ENCODE assay signal across 22 cellular contexts in genomic region chr18:76707534-76707933, GRCh38.
DNase-seq lines count a peak whose midpoint lies in the region; ATAC-seq and TF ChIP-seq lines count a peak whose summit lies in the region.
"Had no signal": no experiment of that assay in that cellular context is flagged by ENCODE, and none has a peak within 500 bp of the region (broad histone marks: within the 10 kb centered on the region; RNA-seq: fewer than 3 reads in every experiment).

No MANE protein-coding gene starts in this region.

- peaks cover 25% of the 10 kb centered on the region for H3K4me1 Mint-ChIP-seq in brain
- H3K4me1 Mint-ChIP-seq: B cell had no signal

- H3K9ac ChIP-seq in DND-41 (ENCODE audit: low read depth, low read length) (no peak overlapping the region), smooth muscle cell (ENCODE audit: low read depth) (no peak overlapping the region)

- peaks cover 3% of the 10 kb centered on the region for H3K4me1 ChIP-seq in DND-41 (ENCODE audit: insufficient read depth, low read length)
- H3K4me1 ChIP-seq in smooth muscle cell (ENCODE audit: low read depth) = no peaks in the 10 kb centered on the region
- H3K4me1 ChIP-seq in foreskin keratinocyte = no peaks in the 10 kb centered on the region
- H3K4me1 ChIP-seq: A549 had no signal

- no peaks in the 10 kb centered on the region for H3F3A ChIP-seq in smooth muscle cell (ENCODE audit: low read depth)

- H3K9me3 Mint-ChIP-seq in brain = peaks cover 0 to 12% (median 2%) of the 10 kb centered on the region in 5 experiments
- H3K9me3 Mint-ChIP-seq: HFFc6 had no signal

- H3K79me2 ChIP-seq in DND-41 (ENCODE audit: insufficient read depth, low read length) = no peaks in the 10 kb centered on the region
- H3K79me2 ChIP-seq in smooth muscle cell (ENCODE audit: low read depth) = no peaks in the 10 kb centered on the region

- DNase-seq in DND-41 (no peak), left kidney (ENCODE audit: low read depth, low spot score) (peak; percentile 87), smooth muscle cell (lab: John Stamatoyannopoulos, UW; ENCODE audit: unreplicated experiment) (no peak), NCI-H2227 treated with DMSO at 0.1 percent for 48 hours (lab: John Stamatoyannopoulos, UW) (no peak), NCI-H526 treated with DMSO at 0.1 percent for 48 hours (lab: John Stamatoyannopoulos, UW) (no peak), foreskin keratinocyte (no peak)
- DNase-seq: H9; HFFc6; MG63; NCI-H1417 treated with DMSO at 0.1 percent for 48 hours; NCI-H187 treated with DMSO at 0.1 percent for 48 hours; NCI-H510A; NCI-H748 treated with DMSO at 0.1 percent for 48 hours; NK-92 treated with Interleukin-12 subunit alpha and Interleukin-12 subunit beta, amount 100 ng/mL, for 24 hours; SHP77 treated with DMSO at 0.1 percent for 48 hours had no signal

- no peaks in the 10 kb centered on the region for H4K20me1 ChIP-seq in DND-41 (ENCODE audit: insufficient read depth, low read length)
- H4K20me1 ChIP-seq in smooth muscle cell (ENCODE audit: low read depth) = no peaks in the 10 kb centered on the region

- no peaks in the 10 kb centered on the region for H3K9me3 ChIP-seq in DND-41 (ENCODE audit: insufficient read depth, low read length, severe bottlenecking)
- no peaks in the 10 kb centered on the region for H3K9me3 ChIP-seq in smooth muscle cell (replicated peaks; ENCODE audit: low read depth)
- H3K9me3 ChIP-seq: A549, MG63 had no signal

- H3K4me3 ChIP-seq in DND-41 (ENCODE audit: low read depth in 1 of 2, low read length in 2 of 2) = no peak overlapping the region
- H3K4me3 ChIP-seq in smooth muscle cell = no peak overlapping the region
- H3K4me3 ChIP-seq: A549, K562, MG63 had no signal

- TF ChIP-seq CTCF in DND-41 (IDR thresholded peaks at IDR 0.05; ENCODE audit: borderline replicate concordance, extremely low read depth, low read length, poor library complexity, severe bottlenecking) (no peak), brain (conservative IDR thresholded peaks at IDR 0.05) (no peak), smooth muscle cell (IDR thresholded peaks at IDR 0.05; ENCODE audit: borderline replicate concordance, insufficient read depth, poor library complexity, severe bottlenecking) (no peak), foreskin keratinocyte (conservative IDR thresholded peaks at IDR 0.05) (no peak)

- H2AFZ ChIP-seq in DND-41 (ENCODE audit: low read depth, low read length) (peak overlapping the region; percentile 9; the same call in 1 of the 2 replicates), smooth muscle cell (ENCODE audit: low read depth) (peak overlapping the region; percentile 59)

- H3K36me3 Mint-ChIP-seq in brain = no peaks in the 10 kb centered on the region
- H3K36me3 Mint-ChIP-seq: CD14-positive monocyte had no signal

- ATAC-seq in DND-41 (ENCODE audit: insufficient read depth, low read depth) (no peak), foreskin keratinocyte (no peak)
- ATAC-seq: A549, K562 had no signal

- H3K4me2 ChIP-seq in DND-41 (ENCODE audit: insufficient read depth, low read length) (no peak overlapping the region), smooth muscle cell (no peak overlapping the region)
- H3K4me2 ChIP-seq: A549 had no signal

- H3K27ac Mint-ChIP-seq in brain = peak overlapping the region in 3 of 5 experiments; percentile 28 to 83 (median 70)
- H3K27ac Mint-ChIP-seq: B cell, CD14-positive monocyte, H9, HFFc6 had no signal

- WGBS in smooth muscle cell (ENCODE audit: low lambda C conversion rate) = 45% methylated on average over 7 of the region's 7 CpGs

- H3K4me3 Mint-ChIP-seq in brain = no peak overlapping the region
- H3K4me3 Mint-ChIP-seq: B cell, CD14-positive monocyte, H9, HFFc6 had no signal

- H3K27me3 Mint-ChIP-seq in brain = peaks cover 3% of the 10 kb centered on the region
- H3K27me3 Mint-ChIP-seq: B cell had no signal

- no peaks in the 10 kb centered on the region for H3K27me3 ChIP-seq in DND-41 (ENCODE audit: insufficient read depth, low read length, poor library complexity)
- H3K27me3 ChIP-seq in smooth muscle cell (ENCODE audit: low read depth) = no peaks in the 10 kb centered on the region
- no peaks in the 10 kb centered on the region for H3K27me3 ChIP-seq in foreskin keratinocyte
- H3K27me3 ChIP-seq: MG63 had no signal

- H3K36me3 ChIP-seq in DND-41 (ENCODE audit: insufficient read depth, low read length) = no peaks in the 10 kb centered on the region
- no peaks in the 10 kb centered on the region for H3K36me3 ChIP-seq in smooth muscle cell (ENCODE audit: low read depth)
- H3K36me3 ChIP-seq: MG63 had no signal

- no peak overlapping the region for H3K27ac ChIP-seq in DND-41 (ENCODE audit: low read length)
- no peak overlapping the region for H3K27ac ChIP-seq in smooth muscle cell (ENCODE audit: low read depth)
- no peak overlapping the region for H3K27ac ChIP-seq in foreskin keratinocyte
- H3K27ac ChIP-seq: A549, HL-60, RWPE1 had no signal
